19 cellular contexts compared by ENCODE assay signal in the genomic region with DNA sequence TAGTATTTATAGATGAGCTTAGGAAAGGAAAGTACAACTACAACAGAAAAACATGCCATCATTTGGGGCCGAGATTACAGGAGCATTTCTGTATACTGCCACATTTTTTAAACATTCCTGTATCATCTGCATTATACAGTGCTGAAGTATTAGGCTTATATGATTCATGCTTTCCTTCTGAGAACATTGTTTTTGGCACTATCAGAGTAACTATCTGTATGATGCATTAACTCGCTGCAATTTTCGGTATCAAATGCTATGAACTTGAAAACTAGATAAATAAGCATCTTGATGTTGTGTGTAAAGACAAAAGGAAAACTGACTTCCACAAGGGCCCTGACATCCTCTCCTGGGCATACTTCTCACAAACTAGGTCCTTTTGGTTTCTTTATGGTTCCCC.
DNase-seq lines count a peak whose midpoint lies in the region; ATAC-seq and TF ChIP-seq lines count a peak whose summit lies in the region.
"Had no signal": no experiment of that assay in that cellular context is flagged by ENCODE, and none has a peak within 500 bp of the region (broad histone marks: within the 10 kb centered on the region; RNA-seq: fewer than 3 reads in every experiment).

No MANE protein-coding gene starts in this region.

- TF ChIP-seq CTCF in GM23338 (conservative IDR thresholded peaks at IDR 0.05; ENCODE audit: low read depth in 2 of 2) = no peak
- no peak for TF ChIP-seq CTCF in choroid plexus epithelial cell (conservative IDR thresholded peaks at IDR 0.05; ENCODE audit: low read depth, low read length)
- no peak for TF ChIP-seq CTCF in osteoblast (IDR thresholded peaks at IDR 0.05; ENCODE audit: extremely low read depth, low read depth, low read length)
- TF ChIP-seq CTCF in PC-9 (conservative IDR thresholded peaks at IDR 0.05) = no peak
- no peak for TF ChIP-seq CTCF in psoas muscle (IDR thresholded peaks at IDR 0.05)
- TF ChIP-seq CTCF in uterus (IDR thresholded peaks at IDR 0.05) = no peak

- no peak for ATAC-seq in GM23338
- peak; percentile 84 for ATAC-seq in SK-N-SH treated with all-trans-retinoic acid at 6 μM for 48 hours
- no peak for ATAC-seq in psoas muscle

- no peaks in the 10 kb centered on the region for H3K27me3 Mint-ChIP-seq in GM23338 (ENCODE audit: insufficient read depth, low read depth, poor library complexity)

- H3K9me3 Mint-ChIP-seq in GM23338 = no peaks in the 10 kb centered on the region

- BruUV-seq in PC-9 (replicated peaks; lab: Mats Ljungman, UMichigan) = no TSS peak

- peak overlapping the region; percentile 72 for H2AFZ ChIP-seq in GM23338
- H2AFZ ChIP-seq in osteoblast (ENCODE audit: low read length) = peak overlapping the region; percentile 45
- no peak overlapping the region for H2AFZ ChIP-seq in PC-9

- no peaks in the 10 kb centered on the region for H4K20me1 ChIP-seq in GM23338 (replicated peaks; ENCODE audit: insufficient read depth)
- H4K20me1 ChIP-seq in osteoblast (ENCODE audit: insufficient read depth, low read length) = no peaks in the 10 kb centered on the region
- H4K20me1 ChIP-seq in PC-9 (ENCODE audit: insufficient read depth) = no peaks in the 10 kb centered on the region

- intact Hi-C loops in PC-9 (cut with micrococcal nuclease; ENCODE audit: unreplicated experiment) = no loop called here
- intact Hi-C loops in psoas muscle (cut with DNase I) = no loop called here
- intact Hi-C loops in uterus (cut with DNase I; ENCODE audit: low total_unique reads) = no loop called here

- H3K36me3 ChIP-seq in GM23338 (ENCODE audit: insufficient read depth) (no peaks in the 10 kb centered on the region), osteoblast (ENCODE audit: insufficient read depth, low read length) (no peaks in the 10 kb centered on the region), PC-9 (ENCODE audit: low read depth) (no peaks in the 10 kb centered on the region), psoas muscle (ENCODE audit: insufficient read depth in 1 of 2, low read depth in 1 of 2) (no peaks in the 10 kb centered on the region), uterus (no peaks in the 10 kb centered on the region)

- H3K4me3 Mint-ChIP-seq in GM23338 = no peak overlapping the region

- H3K4me1 ChIP-seq in GM23338 (ENCODE audit: insufficient read depth) = peaks cover 18% of the 10 kb centered on the region
- H3K4me1 ChIP-seq in osteoblast (ENCODE audit: insufficient read depth, low read length) = no peaks in the 10 kb centered on the region
- no peaks in the 10 kb centered on the region for H3K4me1 ChIP-seq in PC-9 (replicated peaks; ENCODE audit: insufficient read depth)
- no peaks in the 10 kb centered on the region for H3K4me1 ChIP-seq in psoas muscle
- no peaks in the 10 kb centered on the region for H3K4me1 ChIP-seq in uterus

- H3K4me1 Mint-ChIP-seq in GM23338 = peaks cover 13% of the 10 kb centered on the region

- no peaks in the 10 kb centered on the region for H3F3A ChIP-seq in GM23338 (replicated peaks; ENCODE audit: low read depth)
- H3F3A ChIP-seq in PC-9 (ENCODE audit: insufficient read depth, low read depth) = no peaks in the 10 kb centered on the region

- no peaks in the 10 kb centered on the region for H3K27me3 ChIP-seq in GM23338 (ENCODE audit: insufficient read depth)
- no peaks in the 10 kb centered on the region for H3K27me3 ChIP-seq in osteoblast (ENCODE audit: insufficient read depth, low read length)
- H3K27me3 ChIP-seq in PC-9 (ENCODE audit: insufficient read depth, low read depth) = no peaks in the 10 kb centered on the region
- H3K27me3 ChIP-seq in psoas muscle (ENCODE audit: insufficient read depth in 3 of 3, low read length in 2 of 3) = no peaks in the 10 kb centered on the region
- no peaks in the 10 kb centered on the region for H3K27me3 ChIP-seq in uterus

- H3K4me2 ChIP-seq in GM23338 (no peak overlapping the region), osteoblast (ENCODE audit: insufficient read depth, low read length) (peak overlapping the region; percentile 65), PC-9 (no peak overlapping the region)

- CTCF ChIA-PET in PC-9 (lab: Charles Lee) = no interaction called here

- TF ChIP-seq POLR2A in uterus (IDR thresholded peaks at IDR 0.05) = no peak

- no peaks in the 10 kb centered on the region for H3K36me3 Mint-ChIP-seq in GM23338 (ENCODE audit: low read depth)

- no peak for DNase-seq in GM23338 (ENCODE audit: low spot score)
- peak; percentile 74 for DNase-seq in choroid plexus epithelial cell (ENCODE audit: low read depth)
- DNase-seq in osteoblast (ENCODE audit: insufficient read length, low spot score, missing footprints) = no peak
- no peak for DNase-seq in NCI-H345 treated with DMSO at 0.1 percent for 48 hours (lab: John Stamatoyannopoulos, UW; ENCODE audit: unreplicated experiment)
- DNase-seq in PC-9 = no peak
- DNase-seq in psoas muscle = no peak
- no peak for DNase-seq in uterus
- DNase-seq: COR-L47, DMS153, EL, H7, Karpas-422, MM.1S, NCI-H1105, NCI-H1694 treated with DMSO at 0.1 percent for 48 hours, NCI-H2107, NCI-H446, NCI-H69 had no signal

- POLR2A ChIA-PET in PC-9 (lab: Charles Lee; ENCODE audit: unreplicated experiment) = no interaction called here

- H3K9me2 ChIP-seq in GM23338 (ENCODE audit: insufficient read depth) = no peaks in the 10 kb centered on the region
- H3K9me2 ChIP-seq in PC-9 (ENCODE audit: insufficient read depth) = no peaks in the 10 kb centered on the region

- no peak overlapping the region for H3K4me3 ChIP-seq in GM23338
- peak overlapping the region; percentile 26 for H3K4me3 ChIP-seq in choroid plexus epithelial cell (ENCODE audit: low read depth, low read length)
- peak overlapping the region; percentile 44 for H3K4me3 ChIP-seq in osteoblast (ENCODE audit: insufficient read depth, low read length)
- H3K4me3 ChIP-seq in PC-9 = no peak overlapping the region
- no peak overlapping the region for H3K4me3 ChIP-seq in psoas muscle
- no peak overlapping the region for H3K4me3 ChIP-seq in uterus

- H3K9me3 ChIP-seq in osteoblast (ENCODE audit: low read depth, low read length) (no peaks in the 10 kb centered on the region), PC-9 (ENCODE audit: insufficient read depth, low read depth) (no peaks in the 10 kb centered on the region), psoas muscle (no peaks in the 10 kb centered on the region), uterus (no peaks in the 10 kb centered on the region)

- H3K79me2 ChIP-seq in GM23338 (replicated peaks; ENCODE audit: insufficient read depth) (no peaks in the 10 kb centered on the region), osteoblast (ENCODE audit: insufficient read depth, low read length) (no peaks in the 10 kb centered on the region), PC-9 (ENCODE audit: low read depth) (no peaks in the 10 kb centered on the region)

- 37 to 52% (median 41%) methylated on average over 3 of the region's 3 CpGs for WGBS in psoas muscle, 3 donors

- no peak overlapping the region for H3K27ac Mint-ChIP-seq in GM23338

- H3K27ac ChIP-seq in GM23338 (ENCODE audit: low read depth) (no peak overlapping the region), osteoblast (ENCODE audit: low read depth, low read length) (no peak overlapping the region), PC-9 (no peak overlapping the region), psoas muscle (no peak overlapping the region), uterus (no peak overlapping the region)

TF ChIP-seq in GM23338, 12 proteins besides CTCF, POLR2A, EP300 and RAD21 (continues in another document):
- TF ChIP-seq, protein P1, sequence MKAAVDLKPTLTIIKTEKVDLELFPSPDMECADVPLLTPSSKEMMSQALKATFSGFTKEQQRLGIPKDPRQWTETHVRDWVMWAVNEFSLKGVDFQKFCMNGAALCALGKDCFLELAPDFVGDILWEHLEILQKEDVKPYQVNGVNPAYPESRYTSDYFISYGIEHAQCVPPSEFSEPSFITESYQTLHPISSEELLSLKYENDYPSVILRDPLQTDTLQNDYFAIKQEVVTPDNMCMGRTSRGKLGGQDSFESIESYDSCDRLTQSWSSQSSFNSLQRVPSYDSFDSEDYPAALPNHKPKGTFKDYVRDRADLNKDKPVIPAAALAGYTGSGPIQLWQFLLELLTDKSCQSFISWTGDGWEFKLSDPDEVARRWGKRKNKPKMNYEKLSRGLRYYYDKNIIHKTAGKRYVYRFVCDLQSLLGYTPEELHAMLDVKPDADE (IDR thresholded peaks at IDR 0.05) = no peak
- no peak for TF ChIP-seq STAT1 (IDR thresholded peaks at IDR 0.05; ENCODE audit: unreplicated experiment)
- TF ChIP-seq ZNF331 (CRISPR knock-in tag; IDR thresholded peaks at IDR 0.05; ENCODE audit: low read depth) = no peak

TF ChIP-seq in SK-N-SH treated with all-trans-retinoic acid at 6 μM for 48 hours, 23 proteins besides CTCF, POLR2A, EP300 and RAD21:
- no peak; the same call in 1 of the 2 replicates for TF ChIP-seq TOX (CRISPR knock-in tag; IDR thresholded peaks at IDR 0.05; ENCODE audit: borderline replicate concordance)
- TF ChIP-seq BACH2 (CRISPR knock-in tag; IDR thresholded peaks at IDR 0.05; ENCODE audit: borderline replicate concordance) = no peak
- TF ChIP-seq, protein P2, sequence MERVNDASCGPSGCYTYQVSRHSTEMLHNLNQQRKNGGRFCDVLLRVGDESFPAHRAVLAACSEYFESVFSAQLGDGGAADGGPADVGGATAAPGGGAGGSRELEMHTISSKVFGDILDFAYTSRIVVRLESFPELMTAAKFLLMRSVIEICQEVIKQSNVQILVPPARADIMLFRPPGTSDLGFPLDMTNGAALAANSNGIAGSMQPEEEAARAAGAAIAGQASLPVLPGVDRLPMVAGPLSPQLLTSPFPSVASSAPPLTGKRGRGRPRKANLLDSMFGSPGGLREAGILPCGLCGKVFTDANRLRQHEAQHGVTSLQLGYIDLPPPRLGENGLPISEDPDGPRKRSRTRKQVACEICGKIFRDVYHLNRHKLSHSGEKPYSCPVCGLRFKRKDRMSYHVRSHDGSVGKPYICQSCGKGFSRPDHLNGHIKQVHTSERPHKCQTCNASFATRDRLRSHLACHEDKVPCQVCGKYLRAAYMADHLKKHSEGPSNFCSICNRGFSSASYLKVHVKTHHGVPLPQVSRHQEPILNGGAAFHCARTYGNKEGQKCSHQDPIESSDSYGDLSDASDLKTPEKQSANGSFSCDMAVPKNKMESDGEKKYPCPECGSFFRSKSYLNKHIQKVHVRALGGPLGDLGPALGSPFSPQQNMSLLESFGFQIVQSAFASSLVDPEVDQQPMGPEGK (CRISPR knock-in tag; IDR thresholded peaks at IDR 0.05; ENCODE audit: borderline replicate concordance) = no peak; the same call in 1 of the 2 replicates
- TF ChIP-seq OSR1 (CRISPR knock-in tag; IDR thresholded peaks at IDR 0.05) = no peak
- peak; percentile 91 for TF ChIP-seq ISL1 (CRISPR knock-in tag; IDR thresholded peaks at IDR 0.05)
- TF ChIP-seq CSDC2 (CRISPR knock-in tag; IDR thresholded peaks at IDR 0.05) = no peak
- TF ChIP-seq ZFP30 (CRISPR knock-in tag; IDR thresholded peaks at IDR 0.05) = no peak
- no peak for TF ChIP-seq ZNF565 (CRISPR knock-in tag; conservative IDR thresholded peaks at IDR 0.05; ENCODE audit: low read depth)
- TF ChIP-seq SNAI2 (CRISPR knock-in tag; IDR thresholded peaks at IDR 0.05) = peak; percentile 27; the same call in 1 of the 2 replicates

Comparison
In these comparisons a context has a peak if more than half of its experiments do, and no peak if none do; other contexts are left out.
1. H3K4me3 ChIP-seq: peak in choroid plexus epithelial cell (single experiment) and osteoblast (single experiment); none in GM23338 (single experiment), PC-9 (single experiment), psoas muscle (single experiment) and uterus (0 of 2).